In genomic region chr15:63491116-63491817, GRCh38 we compare ENCODE assay signal across 12 cellular contexts. TPM values are rescaled to one million over a fixed set of nuclear protein-coding genes. Genes with fewer than 3 reads are reported as not detected.
A peak's percentile ranks its signal among the peaks of the same experiment; 100 is the strongest.
DNase-seq lines count a peak whose midpoint lies in the region; ATAC-seq, FAIRE-seq and TF ChIP-seq lines count a peak whose summit lies in the region.
"Had no signal": no experiment of that assay in that cellular context is flagged by ENCODE, and none has a peak within 500 bp of the region (broad histone marks: within the 10 kb centered on the region; RNA-seq: fewer than 3 reads in every experiment).

No MANE protein-coding gene starts in this region.

- H2AK9ac ChIP-seq in IMR-90 (replicated peaks; ENCODE audit: low read depth, low read length, poor library complexity) = no peak overlapping the region

- no peaks in the 10 kb centered on the region for H3K36me3 Mint-ChIP-seq in T-cell

- no peak overlapping the region for H3K56ac ChIP-seq in IMR-90 (ENCODE audit: extremely low read depth, insufficient read depth, low read length)

- no peak overlapping the region; the same call in 1 of the 2 replicates for H4K5ac ChIP-seq in IMR-90 (ENCODE audit: low read depth, low read length)

- peak overlapping the region; percentile 4; the same call in 1 of the 2 replicates for H2BK120ac ChIP-seq in IMR-90 (ENCODE audit: low read depth, low read length)

- no peak overlapping the region for H3K4me3 Mint-ChIP-seq in T-cell
- H3K4me3 Mint-ChIP-seq: activated CD8-positive, alpha-beta T cell treated with anti-CD3 and anti-CD28 coated beads, Interleukin-2, amount 10 ng/mL, durations not matched to agents 7 days and 5 days had no signal

- H3K4ac ChIP-seq in IMR-90 (ENCODE audit: low read depth, low read length) = peak overlapping the region; percentile 33

- peak overlapping the region in 1 of 2 experiments; percentile 71; a peak in 1 of 4 replicates for H4K8ac ChIP-seq in IMR-90 (ENCODE audit: low read depth in 2 of 2, low read length in 2 of 2)

- H3K9me3 Mint-ChIP-seq in T-cell = no peaks in the 10 kb centered on the region

- H3K36me3 ChIP-seq in IMR-90 (ENCODE audit: control insufficient read depth, insufficient read depth, low read length) (no peaks in the 10 kb centered on the region), lower lobe of right lung (no peaks in the 10 kb centered on the region)
- H3K36me3 ChIP-seq: cardiac muscle cell, SJSA1 had no signal

- intact Hi-C loops in IMR-90 (cut with micrococcal nuclease) (no loop called here), lower lobe of right lung (cut with DNase I) (no loop called here)

- in situ Hi-C loops in IMR-90 (cut with MboI; ENCODE audit: low sequenced_read_pairs) = no loop called here

- WGBS in IMR-90 (ENCODE audit: extremely low coverage in 2 of 2, insufficient read length in 1 of 2), 2 experiments = 100% methylated on average over 1 of the region's 5 CpGs; no CpG with 5 or more reads in 1 of the 2 experiments

- H3K27ac ChIP-seq in IMR-90 (ENCODE audit: insufficient read depth, low read length) (no peak overlapping the region), lower lobe of right lung (peak overlapping the region; percentile 76)
- H3K27ac ChIP-seq: cardiac muscle cell had no signal

- no peak overlapping the region for H2AFZ ChIP-seq in IMR-90 (replicated peaks; ENCODE audit: low read length, poor library complexity)

- no peak overlapping the region for H2BK5ac ChIP-seq in IMR-90 (ENCODE audit: low read depth, low read length, poor library complexity, severe bottlenecking)

- CTCF ChIA-PET in IMR-90 (lab: Yijun Ruan, JAX) (interaction anchor here (0.6 kb wide), 1 partner anchor 12 kb away, joined by 3 read pairs; no protein-coding TSS in a partner anchor), T-cell (lab: Charles Lee) (interaction anchor here in 1 of 2 donors (0.6 to 0.7 kb wide), 2 partner anchors 14 to 84 kb away, joined by 3 to 5 read pairs; no protein-coding TSS in a partner anchor)

- peaks cover 55 to 71% (median 67%) of the 10 kb centered on the region in 3 donors for H3K4me1 Mint-ChIP-seq in T-cell

- no peak overlapping the region for H3K4me3 ChIP-seq in IMR-90 (ENCODE audit: insufficient read depth, low read depth, low read length)
- H3K4me3 ChIP-seq in lower lobe of right lung = no peak overlapping the region
- H3K4me3 ChIP-seq: cardiac muscle cell, SJSA1 had no signal

- BruUV-seq in IMR-90 (replicated peaks; lab: Mats Ljungman, UMichigan) = no TSS peak

- H3K9ac ChIP-seq in IMR-90 (ENCODE audit: low read depth, low read length) = no peak overlapping the region

- no peaks in the 10 kb centered on the region for H3K79me1 ChIP-seq in IMR-90 (ENCODE audit: low read depth in 1 of 2, low read length in 2 of 2)

- ATAC-seq in IMR-90 (ENCODE audit: low read depth) (no peak), T-cell (replicated peaks in 1 of 4) (no peak), lower lobe of right lung (peak; percentile 63 to 72), HG03342 (IDR thresholded peaks at IDR 0.05; ENCODE audit: unreplicated experiment) (no peak), GM21381 (IDR thresholded peaks at IDR 0.05; ENCODE audit: unreplicated experiment) (no peak), GM21528 (IDR thresholded peaks at IDR 0.05; ENCODE audit: low FRiP score, unreplicated experiment) (no peak)
- ATAC-seq: activated CD8-positive, alpha-beta T cell treated with anti-CD3 and anti-CD28 coated beads, Interleukin-2, amount 10 ng/mL, durations not matched to agents 7 days and 5 days had no signal

- peak overlapping the region; percentile 55 to 80 for H3K27ac Mint-ChIP-seq in T-cell
- H3K27ac Mint-ChIP-seq: activated CD8-positive, alpha-beta T cell treated with anti-CD3 and anti-CD28 coated beads, Interleukin-2, amount 10 ng/mL, durations not matched to agents 7 days and 5 days had no signal

- H3K18ac ChIP-seq in IMR-90 (ENCODE audit: low read depth, low read length) = peak overlapping the region; percentile 59; the same call in 1 of the 2 replicates

- dilution Hi-C loops in IMR-90 (cut with HindIII; ENCODE audit: low sequenced_read_pairs, unreplicated experiment) = no loop called here

- DNase-seq in AG20443 (ENCODE audit: low spot score) (peak; percentile 26), IMR-90 (no peak), T-cell (no peak), lower lobe of right lung (no peak), H54 (ENCODE audit: insufficient read length, low spot score) (no peak)
- DNase-seq: activated CD8-positive, alpha-beta T cell treated with anti-CD3 and anti-CD28 coated beads, Interleukin-2, amount 10 ng/mL, durations not matched to agents 7 days and 5 days; retina had no signal

- H4K91ac ChIP-seq in IMR-90 (ENCODE audit: insufficient read depth, low read depth, low read length) = peak overlapping the region; percentile 19; the same call in 1 of the 2 replicates

- H3K14ac ChIP-seq in IMR-90 (replicated peaks; ENCODE audit: low read depth, low read length) = peak overlapping the region; percentile 71; the same call in 1 of the 2 replicates

- H3K27me3 ChIP-seq in IMR-90 (ENCODE audit: control insufficient read depth, insufficient read depth, low read length) (peaks cover 2% of the 10 kb centered on the region; the same call in 1 of the 2 replicates), lower lobe of right lung (ENCODE audit: low read depth) (no peaks in the 10 kb centered on the region)
- H3K27me3 ChIP-seq: SJSA1 had no signal

- peak overlapping the region; percentile 26; the same call in 1 of the 2 replicates for H2BK20ac ChIP-seq in IMR-90 (ENCODE audit: low read depth, low read length)

- FAIRE-seq in H54 (lab: Jason Lieb, UNC) = no peak

- TF ChIP-seq CTCF in IMR-90 (conservative IDR thresholded peaks at IDR 0.05; ENCODE audit: low read depth, low read length) (no peak), lower lobe of right lung (IDR thresholded peaks at IDR 0.05) (no peak)

- H2BK15ac ChIP-seq in IMR-90 (ENCODE audit: low read depth, low read length) = peak overlapping the region; percentile 59; the same call in 1 of the 3 replicates

- H3K27me3 Mint-ChIP-seq in T-cell = no peaks in the 10 kb centered on the region

- peak overlapping the region; percentile 70 for H2AK5ac ChIP-seq in IMR-90 (ENCODE audit: low read depth, low read length)

- TF ChIP-seq POLR2A in IMR-90 (IDR thresholded peaks at IDR 0.05; ENCODE audit: low read depth, low read length) (no peak), H54 (IDR thresholded peaks at IDR 0.05; ENCODE audit: low read depth, low read length) (no peak)

- no peaks in the 10 kb centered on the region for H4K20me1 ChIP-seq in IMR-90 (ENCODE audit: insufficient read depth, low read length)

- peaks cover 18% of the 10 kb centered on the region for H3K9me1 ChIP-seq in IMR-90 (ENCODE audit: insufficient read depth, low read length)

- TF ChIP-seq RAD21 in IMR-90 (IDR thresholded peaks at IDR 0.05; ENCODE audit: low read length) = no peak

- H3K9me3 ChIP-seq in IMR-90 (ENCODE audit: control insufficient read depth, insufficient read depth, low read length) = no peaks in the 10 kb centered on the region
- no peaks in the 10 kb centered on the region for H3K9me3 ChIP-seq in lower lobe of right lung
- H3K9me3 ChIP-seq: SJSA1 had no signal

- no peak overlapping the region for H3K4me2 ChIP-seq in IMR-90 (ENCODE audit: low read depth, low read length)

- H3K23ac ChIP-seq in IMR-90 (ENCODE audit: low read depth, low read length) = peak overlapping the region; percentile 53

- H3K4me1 ChIP-seq in IMR-90 (ENCODE audit: control insufficient read depth, insufficient read depth, low read length) = peaks cover 16% of the 10 kb centered on the region
- H3K4me1 ChIP-seq in lower lobe of right lung = peaks cover 63% of the 10 kb centered on the region

- POLR2A ChIA-PET in IMR-90 (lab: Charles Lee; ENCODE audit: unreplicated experiment) (no interaction called here), T-cell (lab: Charles Lee) (interaction anchor here (0.5 to 0.6 kb wide), 2 partner anchors 57 to 161 kb away, joined by 3 read pairs; no protein-coding TSS in a partner anchor)

TF ChIP-seq in IMR-90, 13 proteins besides CTCF, POLR2A, EP300 and RAD21:
- no peak for TF ChIP-seq BHLHE40 (IDR thresholded peaks at IDR 0.05; ENCODE audit: low read depth, low read length)
- TF ChIP-seq MXI1 (IDR thresholded peaks at IDR 0.05; ENCODE audit: borderline replicate concordance, low read depth, low read length) = no peak
- TF ChIP-seq SMC3 (IDR thresholded peaks at IDR 0.05; ENCODE audit: low read depth, low read length) = no peak
- no peak for TF ChIP-seq RCOR1 (IDR thresholded peaks at IDR 0.05; ENCODE audit: insufficient replicate concordance, low read length)
- no peak for TF ChIP-seq USF2 (IDR thresholded peaks at IDR 0.05; ENCODE audit: low read depth, low read length)
- TF ChIP-seq MAFK (IDR thresholded peaks at IDR 0.05; ENCODE audit: low read depth, low read length) = no peak
- TF ChIP-seq FOS (IDR thresholded peaks at IDR 0.05; ENCODE audit: low read depth, low read length) = no peak
- TF ChIP-seq NFE2L2 (IDR thresholded peaks at IDR 0.05; ENCODE audit: low read depth, low read length) = no peak
- TF ChIP-seq ELK1 (IDR thresholded peaks at IDR 0.05; ENCODE audit: borderline replicate concordance, low read depth, low read length) = no peak
- TF ChIP-seq MAZ (IDR thresholded peaks at IDR 0.05; ENCODE audit: borderline replicate concordance, low read depth, low read length) = no peak
- TF ChIP-seq CHD1 (IDR thresholded peaks at IDR 0.05; ENCODE audit: low read depth, low read length) = no peak

RNA-seq across cellular contexts. Expression of gene USP3, which starts 13.1 kb away (rescaled TPM):
- total RNA-seq in IMR-90 (2012; rRNA removed) (46.7 and 52.3 TPM in 2 replicates), T-cell (100 to 1,000 TPM; 123 to 265 (median 130) TPM), lower lobe of right lung (74.5 TPM)
- 13.7 and 17.3 TPM in 2 replicates for polyA plus RNA-seq in IMR-90 (2012; rRNA removed)
- polyA plus RNA-seq in IMR-90 (2012; cell fraction: cytosol; rRNA removed) = 6.2 and 15.2 TPM in 2 replicates
- 23.8 and 84.1 TPM in 2 replicates for polyA plus RNA-seq in IMR-90 (2012; cell fraction: nucleus; rRNA removed; ENCODE audit: low replicate concordance)

Comparison
In these comparisons a context has a peak if more than half of its experiments do, and no peak if none do; other contexts are left out.
1. ATAC-seq: peak in lower lobe of right lung (2 of 2); none in IMR-90 (single experiment), T-cell (0 of 4), HG03342 (single experiment), GM21381 (single experiment) and GM21528 (single experiment).